In genomic region chr17:74467221-74467951, GRCh38 we compare ENCODE assay signal across 9 cellular contexts. TPM values are rescaled to one million over a fixed set of nuclear protein-coding genes. Genes with fewer than 3 reads are reported as not detected.
DNase-seq lines count a peak whose midpoint lies in the region; ATAC-seq and TF ChIP-seq lines count a peak whose summit lies in the region.
"Had no signal": no experiment of that assay in that cellular context is flagged by ENCODE, and none has a peak within 500 bp of the region (broad histone marks: within the 10 kb centered on the region; RNA-seq: fewer than 3 reads in every experiment).

No MANE protein-coding gene starts in this region.

- H3K27ac ChIP-seq in KOPT-K1 (ENCODE audit: low read depth, low read length, poor library complexity, severe bottlenecking) (peak overlapping the region; percentile 85), testis (no peak overlapping the region)
- H3K27ac ChIP-seq: cardiac muscle cell had no signal

- no peak for TF ChIP-seq CTCF in testis (IDR thresholded peaks at IDR 0.05)

- intact Hi-C loops in left ventricle myocardium superior (cut with micrococcal nuclease) (no loop called here), testis (cut with DNase I; ENCODE audit: low total_unique reads) (no loop called here)

- no peak overlapping the region for H3K4me3 ChIP-seq in testis
- H3K4me3 ChIP-seq: cardiac muscle cell had no signal

- no peaks in the 10 kb centered on the region for H3K27me3 ChIP-seq in testis

- TF ChIP-seq POLR2A in testis (IDR thresholded peaks at IDR 0.05) = no peak

- DNase-seq in left ventricle myocardium superior = peak; percentile 47
- DNase-seq in anterior cingulate cortex (lab: John Stamatoyannopoulos, UW) = no peak
- no peak for DNase-seq in testis
- DNase-seq in G401 (ENCODE audit: low spot score) = no peak
- no peak for DNase-seq in superior temporal gyrus (ENCODE audit: extremely low spot score)

- in situ Hi-C loops in G401 (cut with HindIII; ENCODE audit: low sequenced_read_pairs) = no loop called here

- H3K4me1 ChIP-seq in testis = peaks cover 7% of the 10 kb centered on the region

- H3K9me3 ChIP-seq in KOPT-K1 (ENCODE audit: insufficient read depth, low read length, poor library complexity, severe bottlenecking) (no peaks in the 10 kb centered on the region), testis (no peaks in the 10 kb centered on the region)

- 50 to 53% methylated on average over 19 to 21 of the region's 21 CpGs for WGBS in testis, 2 donors

- ATAC-seq in GM18502 (IDR thresholded peaks at IDR 0.05; ENCODE audit: poor library complexity, unreplicated experiment) = peak; percentile 63
- peak; percentile 55 for ATAC-seq in GM21526 (IDR thresholded peaks at IDR 0.05; ENCODE audit: low FRiP score, unreplicated experiment)
- ATAC-seq in left ventricle myocardium superior = peak; percentile 44

- no peaks in the 10 kb centered on the region for H3K36me3 ChIP-seq in KOPT-K1 (ENCODE audit: insufficient read depth, low read length)
- no peaks in the 10 kb centered on the region for H3K36me3 ChIP-seq in testis (ENCODE audit: low read depth, missing control alignments)
- H3K36me3 ChIP-seq: cardiac muscle cell had no signal

RNA-seq across cellular contexts. Expression of gene CD300A, which starts 1.0 kb away (rescaled TPM):
- total RNA-seq in left ventricle myocardium superior (1.9 TPM), testis (1 to 10 TPM; 2.0 to 2.4 TPM)
- polyA plus RNA-seq in testis (ENCODE audit: insufficient read depth, low read depth, low replicate concordance) = 3.7 TPM
- not detected in 2 replicates for total RNA-seq in G401 (2014; rRNA removed; shearing (Covaris generic))

RNA-seq across cellular contexts. Expression of gene GPRC5C, which starts 35.5 kb away (rescaled TPM):
- total RNA-seq in left ventricle myocardium superior (34.4 TPM), testis (10 to 100 TPM in 1 of 2 donors, 1 to 10 TPM in 1; 6.8 to 19.0 TPM)
- 14.1 TPM for polyA plus RNA-seq in testis (ENCODE audit: insufficient read depth, low read depth, low replicate concordance)
- 8.7 and 9.4 TPM in 2 replicates for total RNA-seq in G401 (2014; rRNA removed; shearing (Covaris generic))
